Comparison of ENCODE assay signal across 25 cellular contexts in the genomic region with DNA sequence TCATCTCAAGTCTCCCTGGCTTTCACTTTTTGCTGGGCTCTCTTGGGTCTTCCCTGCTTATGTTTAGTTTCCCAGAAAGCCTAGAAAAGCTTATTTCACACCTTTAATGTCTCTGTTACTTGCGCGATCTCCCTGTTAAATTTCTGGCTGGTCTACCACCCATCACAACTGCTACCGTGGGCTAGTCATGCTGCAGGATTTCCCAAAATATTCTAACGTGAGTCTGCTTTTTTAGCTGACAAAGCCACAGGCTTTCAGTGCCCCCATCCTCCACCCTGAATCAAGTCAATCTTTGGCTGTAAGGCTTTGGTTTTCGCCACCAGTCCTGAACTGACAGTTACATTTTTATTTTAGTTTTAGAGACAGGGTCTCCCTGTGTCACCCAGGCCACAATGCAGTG.
"Had no signal": no experiment of that assay in that cellular context is flagged by ENCODE, and none has a peak within 500 bp of the region (broad histone marks: within the 10 kb centered on the region; RNA-seq: fewer than 3 reads in every experiment).

No MANE protein-coding gene starts in this region.

- H3K27ac Mint-ChIP-seq: activated naive CD4-positive, alpha-beta T cell treated with anti-CD3 and anti-CD28 coated beads, Interleukin-2, amount 50 U/mL, for 72 hours; activated T-cell treated with anti-CD3 and anti-CD28 coated beads, Interleukin-2, amount 50 U/mL, for 72 hours; progenitor cell of endocrine pancreas; type B pancreatic cell had no signal

- H3K27me3 Mint-ChIP-seq: progenitor cell of endocrine pancreas, type B pancreatic cell had no signal

- H3K27ac ChIP-seq: breast epithelium, epithelial cell of prostate, gastrocnemius medialis, ovary, right lobe of liver, thoracic aorta, vagina, VCaP had no signal

- H3K4me3 Mint-ChIP-seq: activated T-cell treated with anti-CD3 and anti-CD28 coated beads, Interleukin-2, amount 50 U/mL, for 72 hours; type B pancreatic cell had no signal

- H3K9me3 ChIP-seq: breast epithelium, gastrocnemius medialis, ovary, right lobe of liver, thoracic aorta, vagina had no signal

- H3K27me3 ChIP-seq: breast epithelium, gastrocnemius medialis, ovary, right lobe of liver, vagina had no signal

- H3K4me3 ChIP-seq: breast epithelium, gastrocnemius medialis, ovary, right lobe of liver, thoracic aorta, vagina had no signal

- DNase-seq: activated CD4-positive, alpha-beta T cell treated with anti-CD3 and anti-CD28 coated beads for 4 hours; activated CD4-positive, alpha-beta T cell treated with anti-CD3 and anti-CD28 coated beads, Interleukin-2, amount 50 U/mL, for 4 hours; activated naive CD4-positive, alpha-beta T cell; activated T-cell treated with anti-CD3 and anti-CD28 coated beads, Interleukin-2, amount 50 U/mL, for 72 hours; central memory CD4-positive, alpha-beta T cell; dermis blood vessel endothelial cell; effector CD4-positive, alpha-beta T cell; gastrocnemius medialis; glutamatergic neuron; islet precursor cell; left cardiac atrium; left ventricle myocardium superior; ovary; right lobe of liver; stimulated activated CD4-positive, alpha-beta T cell treated with anti-CD3 and anti-CD28 coated beads, Interleukin-2, amount 100 ng/mL, for 48 hours; stimulated activated naive CD4-positive, alpha-beta T cell treated with Interleukin-2 at 50 U/mL for 16 hours; T-helper 9 cell had no signal

- ATAC-seq: activated naive CD4-positive, alpha-beta T cell treated with anti-CD3 and anti-CD28 coated beads, Interleukin-2, amount 50 U/mL, for 72 hours; activated T-cell treated with anti-CD3 and anti-CD28 coated beads, Interleukin-2, amount 50 U/mL, for 72 hours; gastrocnemius medialis; left cardiac atrium; left ventricle myocardium superior; right lobe of liver had no signal

- H3K4me1 ChIP-seq: breast epithelium, right lobe of liver, vagina had no signal

- H3K36me3 ChIP-seq: breast epithelium, gastrocnemius medialis, ovary, right lobe of liver, thoracic aorta, vagina had no signal

- H3K9me3 Mint-ChIP-seq: type B pancreatic cell had no signal
